16 cellular contexts compared by ENCODE assay signal in genomic region chr4:112277705-112278448, GRCh38. TPM values are rescaled to one million over a fixed set of nuclear protein-coding genes. Genes with fewer than 3 reads are reported as not detected.
DNase-seq lines count a peak whose midpoint lies in the region; ATAC-seq and TF ChIP-seq lines count a peak whose summit lies in the region.
"Had no signal": no experiment of that assay in that cellular context is flagged by ENCODE, and none has a peak within 500 bp of the region (broad histone marks: within the 10 kb centered on the region; RNA-seq: fewer than 3 reads in every experiment).

No MANE protein-coding gene starts in this region.

- no peak overlapping the region for H2AK5ac ChIP-seq in trophoblast cell (ENCODE audit: low read length)

- H4K12ac ChIP-seq in trophoblast cell (ENCODE audit: low read depth, low read length): no peak overlapping the region

- H3K27me3 ChIP-seq in Loucy (ENCODE audit: insufficient read depth, low read length, poor library complexity, severe bottlenecking) (no peaks in the 10 kb centered on the region), breast epithelium (no peaks in the 10 kb centered on the region), trophoblast cell (ENCODE audit: insufficient read depth, low read length) (no peaks in the 10 kb centered on the region)
- H3K27me3 ChIP-seq: tibial artery had no signal

- no peak overlapping the region for H3K4me3 Mint-ChIP-seq in activated CD8-positive, alpha-beta memory T cell treated with anti-CD3 and anti-CD28 coated beads, Interleukin-2, amount 10 ng/mL, durations not matched to agents 7 days and 5 days

- peak overlapping the region; percentile 64 for H3K27ac Mint-ChIP-seq in activated CD8-positive, alpha-beta memory T cell treated with anti-CD3 and anti-CD28 coated beads, Interleukin-2, amount 10 ng/mL, durations not matched to agents 7 days and 5 days

- H4K91ac ChIP-seq in trophoblast cell (ENCODE audit: low read depth, low read length): no peak overlapping the region

- H3K9me3 Mint-ChIP-seq in activated CD8-positive, alpha-beta memory T cell treated with anti-CD3 and anti-CD28 coated beads, Interleukin-2, amount 10 ng/mL, durations not matched to agents 7 days and 5 days (ENCODE audit: low read depth): no peaks in the 10 kb centered on the region

- H2BK5ac ChIP-seq in trophoblast cell (ENCODE audit: low read depth, low read length, poor library complexity): no peak overlapping the region

- H3F3A ChIP-seq in Loucy (ENCODE audit: low read depth): no peaks in the 10 kb centered on the region; the same call in 1 of the 2 replicates

- no peak overlapping the region for H3K4ac ChIP-seq in trophoblast cell (ENCODE audit: low read depth, low read length)

- WGBS in trophoblast cell (ENCODE audit: extremely low coverage, insufficient coverage, insufficient read length): no CpG with 5 or more reads among the region's 10 CpGs

- ATAC-seq in activated CD8-positive, alpha-beta memory T cell treated with anti-CD3 and anti-CD28 coated beads, Interleukin-2, amount 10 ng/mL, durations not matched to agents 7 days and 5 days: no peak
- ATAC-seq in HG02973 (IDR thresholded peaks at IDR 0.05; ENCODE audit: unreplicated experiment): no peak

- CTCF ChIA-PET in activated CD8-positive, alpha-beta memory T cell treated with anti-CD3 and anti-CD28 coated beads, Interleukin-2, amount 10 ng/mL, durations not matched to agents 7 days and 5 days (lab: Charles Lee): interaction anchor here (1.4 kb wide), 1 partner anchor 11 kb away, joined by 4 read pairs; no protein-coding TSS in a partner anchor

- H3K9me3 ChIP-seq in Loucy (ENCODE audit: insufficient read depth, low read depth, low read length): peaks cover 3% of the 10 kb centered on the region; the same call in 1 of the 2 replicates
- no peaks in the 10 kb centered on the region for H3K9me3 ChIP-seq in breast epithelium
- H3K9me3 ChIP-seq in trophoblast cell (ENCODE audit: insufficient read depth, low read depth, low read length): no peaks in the 10 kb centered on the region
- H3K9me3 ChIP-seq: Caco-2, tibial artery had no signal

- H3K14ac ChIP-seq in trophoblast cell (ENCODE audit: low read length): no peak overlapping the region

- DNase-seq in activated CD8-positive, alpha-beta memory T cell treated with anti-CD3 and anti-CD28 coated beads, Interleukin-2, amount 10 ng/mL, durations not matched to agents 7 days and 5 days: no peak
- no peak for DNase-seq in activated CD8-positive, alpha-beta memory T cell treated with anti-CD3 and anti-CD28 coated beads, Interleukin-2, amount 50 U/mL, for 4 hours
- no peak for DNase-seq in breast epithelium (ENCODE audit: low spot score in 2 of 2)
- peak; percentile 72 to 97 for DNase-seq in trophoblast cell
- no peak for DNase-seq in SKM-1 (lab: John Stamatoyannopoulos, UW; ENCODE audit: unreplicated experiment)
- no peak for DNase-seq in inferior parietal cortex (ENCODE audit: extremely low spot score)
- DNase-seq: activated CD4-positive, CD25-positive, alpha-beta regulatory T cell treated with anti-CD3 and anti-CD28 coated beads, Interleukin-2, amount 50 U/mL, for 72 hours; activated T-cell treated with anti-CD3 and anti-CD28 coated beads for 4 hours; amygdala; NCI-H1105; stimulated activated CD4-positive, alpha-beta T cell treated with anti-CD3 and anti-CD28 coated beads, Interleukin-4, amount 100 ng/mL, for 24 hours; tibial artery had no signal

- H3K23ac ChIP-seq in trophoblast cell (ENCODE audit: low read length): no peak overlapping the region

- no peaks in the 10 kb centered on the region for H3K9me2 ChIP-seq in Loucy (replicated peaks; ENCODE audit: low read depth, low read length)

- H3K4me3 ChIP-seq in Loucy (ENCODE audit: low read length, poor library complexity, severe bottlenecking) (peak overlapping the region; percentile 73), breast epithelium (no peak overlapping the region), trophoblast cell (ENCODE audit: low read depth, low read length) (no peak overlapping the region)
- H3K4me3 ChIP-seq: tibial artery had no signal

- H2BK120ac ChIP-seq in trophoblast cell (ENCODE audit: insufficient read depth, low read length, poor library complexity): no peak overlapping the region

- peaks cover 53% of the 10 kb centered on the region for H4K20me1 ChIP-seq in Loucy (ENCODE audit: insufficient read depth, low read length, poor library complexity, severe bottlenecking)

- peak overlapping the region; percentile 81 for H3K4me2 ChIP-seq in Loucy (ENCODE audit: low read depth, low read length, poor library complexity, severe bottlenecking)
- no peak overlapping the region for H3K4me2 ChIP-seq in trophoblast cell (ENCODE audit: low read length)

- intact Hi-C loops in breast epithelium (cut with DNase I; ENCODE audit: low total_unique reads): no loop called here

- H3K36me3 ChIP-seq in Loucy (ENCODE audit: insufficient read depth, low read length): peaks cover 37% of the 10 kb centered on the region; the same call in 1 of the 2 replicates
- H3K36me3 ChIP-seq in breast epithelium: no peaks in the 10 kb centered on the region
- H3K36me3 ChIP-seq in trophoblast cell (ENCODE audit: control insufficient read depth in 1 of 2, insufficient read depth in 2 of 2, low read length in 2 of 2): peaks cover 2 to 3% of the 10 kb centered on the region in 2 experiments

- H3K36me3 Mint-ChIP-seq in activated CD8-positive, alpha-beta memory T cell treated with anti-CD3 and anti-CD28 coated beads, Interleukin-2, amount 10 ng/mL, durations not matched to agents 7 days and 5 days: peaks cover 54% of the 10 kb centered on the region

- no peaks in the 10 kb centered on the region for H3K79me1 ChIP-seq in trophoblast cell (ENCODE audit: low read length)

- no peak for TF ChIP-seq CTCF in Loucy (conservative IDR thresholded peaks at IDR 0.05; ENCODE audit: low read length)
- TF ChIP-seq CTCF in breast epithelium (IDR thresholded peaks at IDR 0.05): no peak

- H4K8ac ChIP-seq in trophoblast cell (ENCODE audit: low read depth, low read length): no peak overlapping the region

- no peak overlapping the region for H3K18ac ChIP-seq in trophoblast cell (ENCODE audit: low read length)

- no peak for TF ChIP-seq POLR2A in breast epithelium (IDR thresholded peaks at IDR 0.05)

- H3K4me1 ChIP-seq in Loucy (ENCODE audit: insufficient read depth, low read length, poor library complexity, severe bottlenecking) (peaks cover 55% of the 10 kb centered on the region), breast epithelium (peaks cover 0 to 10% of the 10 kb centered on the region in 2 donors), trophoblast cell (ENCODE audit: control insufficient read depth in 1 of 2, insufficient read depth in 2 of 2, low read length in 2 of 2) (peaks cover 0 to 2% of the 10 kb centered on the region in 2 experiments)

- H3K27me3 Mint-ChIP-seq in activated CD8-positive, alpha-beta memory T cell treated with anti-CD3 and anti-CD28 coated beads, Interleukin-2, amount 10 ng/mL, durations not matched to agents 7 days and 5 days: no peaks in the 10 kb centered on the region

- peak overlapping the region; percentile 1 to 63 for H3K27ac ChIP-seq in breast epithelium
- H3K27ac ChIP-seq in trophoblast cell (ENCODE audit: low read depth, low read length): no peak overlapping the region
- H3K27ac ChIP-seq: tibial artery had no signal

- peaks cover 79% of the 10 kb centered on the region for H3K79me2 ChIP-seq in Loucy (ENCODE audit: insufficient read depth, low read length)
- no peaks in the 10 kb centered on the region for H3K79me2 ChIP-seq in trophoblast cell (ENCODE audit: control insufficient read depth, insufficient read depth, low read length, poor library complexity)

- H3K4me1 Mint-ChIP-seq in activated CD8-positive, alpha-beta memory T cell treated with anti-CD3 and anti-CD28 coated beads, Interleukin-2, amount 10 ng/mL, durations not matched to agents 7 days and 5 days: peaks cover 81% of the 10 kb centered on the region

- H3K9ac ChIP-seq in Loucy (ENCODE audit: low read depth, low read length, poor library complexity, severe bottlenecking) (peak overlapping the region; percentile 66), trophoblast cell (ENCODE audit: low read length) (no peak overlapping the region)

- H2AFZ ChIP-seq in Loucy (ENCODE audit: low read length) (no peak overlapping the region), trophoblast cell (ENCODE audit: insufficient read depth, low read length, poor library complexity) (no peak overlapping the region)

- no peak overlapping the region for H2BK12ac ChIP-seq in trophoblast cell (ENCODE audit: low read length)

RNA-seq across cellular contexts. Expression of gene TIFA, which starts 7.8 kb away (rescaled TPM):
- total RNA-seq in activated CD8-positive, alpha-beta memory T cell treated with anti-CD3 and anti-CD28 coated beads, Interleukin-2, amount 10 ng/mL, durations not matched to agents 7 days and 5 days: 10 to 100 TPM; 29.0 to 32.5 TPM
- 10 to 100 TPM in 2 of 3 donors, 1 to 10 TPM in 1; 2.6 to 27.1 (median 16.7) TPM for total RNA-seq in breast epithelium
- 3.2 and 3.3 TPM in 2 replicates for polyA plus RNA-seq in trophoblast cell (2013)

RNA-seq across cellular contexts. Expression of gene ALPK1, which starts 19.3 kb away (rescaled TPM):
- total RNA-seq in activated CD8-positive, alpha-beta memory T cell treated with anti-CD3 and anti-CD28 coated beads, Interleukin-2, amount 10 ng/mL, durations not matched to agents 7 days and 5 days: 10 to 100 TPM in 1 of 2 experiments, 1 to 10 TPM in 1; 7.3 to 17.7 TPM
- total RNA-seq in breast epithelium: 10 to 100 TPM; 20.5 to 59.3 (median 53.3) TPM
- polyA plus RNA-seq in trophoblast cell (2013): 0.18 and 0.27 TPM in 2 replicates
- total RNA-seq: G401 had no signal

RNA-seq across cellular contexts. Expression of gene AP1AR, which starts 46.3 kb away (rescaled TPM):
- 10 to 100 TPM; 13.6 to 17.8 TPM for total RNA-seq in activated CD8-positive, alpha-beta memory T cell treated with anti-CD3 and anti-CD28 coated beads, Interleukin-2, amount 10 ng/mL, durations not matched to agents 7 days and 5 days
- 10 to 100 TPM; 20.2 to 36.1 (median 23.6) TPM for total RNA-seq in breast epithelium
- 10.8 and 10.9 TPM in 2 replicates for polyA plus RNA-seq in trophoblast cell (2013)

Comparison
In these comparisons a context has a peak if more than half of its experiments do, and no peak if none do; other contexts are left out.
1. DNase-seq: peak in trophoblast cell (2 of 2); none in activated CD8-positive, alpha-beta memory T cell treated with anti-CD3 and anti-CD28 coated beads, Interleukin-2, amount 10 ng/mL, durations not matched to agents 7 days and 5 days (single experiment), activated CD8-positive, alpha-beta memory T cell treated with anti-CD3 and anti-CD28 coated beads, Interleukin-2, amount 50 U/mL, for 4 hours (single experiment), breast epithelium (0 of 2), SKM-1 (single experiment) and inferior parietal cortex (single experiment).